Comparison of ENCODE assay signal across 9 cellular contexts in the genomic region with DNA sequence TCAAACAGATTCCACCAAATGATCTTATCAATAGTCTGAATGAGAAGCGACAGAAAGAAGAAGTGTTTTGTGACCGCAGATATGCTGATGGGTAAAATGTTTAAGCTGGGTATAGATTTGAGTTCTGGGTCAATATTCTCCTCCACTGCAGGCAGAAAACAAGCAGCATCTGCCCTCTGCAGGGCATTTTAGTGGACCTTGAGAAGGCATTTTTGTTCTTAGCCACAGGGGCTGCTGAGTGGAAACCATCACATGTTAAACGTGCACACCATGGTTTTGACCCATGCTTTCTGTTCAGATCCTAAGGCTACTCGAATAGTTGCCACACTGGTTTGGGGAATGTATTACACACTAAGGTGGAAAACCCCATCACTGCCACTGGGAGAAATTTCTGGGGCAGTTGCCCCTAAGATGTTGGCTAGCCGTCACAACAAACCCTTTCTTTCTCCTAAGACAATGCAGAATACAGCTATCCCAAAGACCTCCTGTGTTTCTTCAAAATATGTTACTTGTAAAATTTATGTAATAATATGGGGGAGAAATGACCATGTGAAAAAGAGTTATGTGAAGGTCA. TPM values are rescaled to one million over a fixed set of nuclear protein-coding genes. Genes with fewer than 3 reads are reported as not detected.
A peak's percentile ranks its signal among the peaks of the same experiment; 100 is the strongest.
DNase-seq lines count a peak whose midpoint lies in the region; ATAC-seq and TF ChIP-seq lines count a peak whose summit lies in the region.
"Had no signal": no experiment of that assay in that cellular context is flagged by ENCODE, and none has a peak within 500 bp of the region (broad histone marks: within the 10 kb centered on the region; RNA-seq: fewer than 3 reads in every experiment).

No MANE protein-coding gene starts in this region.

- TF ChIP-seq POLR2A in GM18505 (IDR thresholded peaks at IDR 0.05; ENCODE audit: borderline replicate concordance, extremely low read depth, insufficient read depth, insufficient read length): no peak
- TF ChIP-seq POLR2A in lower leg skin (IDR thresholded peaks at IDR 0.05): no peak

- ATAC-seq in GM18505 (IDR thresholded peaks at IDR 0.05; ENCODE audit: unreplicated experiment) (no peak), HG02870 (IDR thresholded peaks at IDR 0.05; ENCODE audit: unreplicated experiment) (no peak)

- no peak overlapping the region for H3K4me3 ChIP-seq in endodermal cell (ENCODE audit: low read length)
- no peak overlapping the region for H3K4me3 ChIP-seq in lower leg skin (ENCODE audit: low read depth, poor library complexity, severe bottlenecking)

- H3K4me1 ChIP-seq in endodermal cell (ENCODE audit: control insufficient read depth, insufficient read depth, low read length): peaks cover 4% of the 10 kb centered on the region

- H3K36me3 Mint-ChIP-seq in endodermal cell (ENCODE audit: low read depth): no peaks in the 10 kb centered on the region

- no peak overlapping the region for H3K27ac ChIP-seq in endodermal cell (ENCODE audit: low read depth, low read length)

- peaks cover 98% of the 10 kb centered on the region for H3K27me3 Mint-ChIP-seq in endodermal cell (ENCODE audit: insufficient read depth)

- peaks cover 99% of the 10 kb centered on the region for H3K27me3 ChIP-seq in endodermal cell (ENCODE audit: control insufficient read depth, insufficient read depth, low read length, poor library complexity, severe bottlenecking)

- H3K9ac ChIP-seq in endodermal cell (ENCODE audit: extremely low read depth, low read length, poor library complexity, severe bottlenecking): no peak overlapping the region

- H3K27ac Mint-ChIP-seq in endodermal cell: no peak overlapping the region

- H3K9me3 Mint-ChIP-seq in endodermal cell: no peaks in the 10 kb centered on the region

- TF ChIP-seq CTCF in endodermal cell (conservative IDR thresholded peaks at IDR 0.05): peak; percentile 79
- no peak for TF ChIP-seq CTCF in lower leg skin (IDR thresholded peaks at IDR 0.05)

- DNase-seq in DMS 273 (lab: John Stamatoyannopoulos, UW; ENCODE audit: unreplicated experiment): peak; percentile 59
- no peak for DNase-seq in DMS 273 treated with DMSO at 0.1 percent for 48 hours (lab: John Stamatoyannopoulos, UW)
- DNase-seq in NCI-H446 treated with DMSO at 0.1 percent for 48 hours (lab: John Stamatoyannopoulos, UW): peak; percentile 11
- DNase-seq in endodermal cell: peak; percentile 66
- DNase-seq in putamen (ENCODE audit: low spot score): peak; percentile 81
- DNase-seq in lower leg skin (ENCODE audit: low spot score in 2 of 2): no peak
- DNase-seq: 8988T had no signal

- WGBS in endodermal cell (ENCODE audit: insufficient coverage in 1 of 2, insufficient read length in 1 of 2), 2 experiments: 0 to 21% methylated on average over 1 to 5 of the region's 5 CpGs
- WGBS in lower leg skin, 2 donors: 39 to 46% methylated on average over 5 of the region's 5 CpGs

- no peaks in the 10 kb centered on the region for H3K9me3 ChIP-seq in endodermal cell (ENCODE audit: control insufficient read depth, low read length)

- H3K4me3 Mint-ChIP-seq in endodermal cell: no peak overlapping the region

- no peaks in the 10 kb centered on the region for H3K36me3 ChIP-seq in endodermal cell (ENCODE audit: control insufficient read depth, insufficient read depth, low read length)

- intact Hi-C loops in lower leg skin (cut with DNase I; ENCODE audit: low total_unique reads): loop anchor here (10.0 kb wide), 1 partner anchor 1345 kb away; no protein-coding TSS in a partner anchor

- peaks cover 23% of the 10 kb centered on the region for H3K4me1 Mint-ChIP-seq in endodermal cell

RNA-seq across cellular contexts. Expression of a gene that starts 5.5 kb away (rescaled TPM):
- under 1 TPM in 1 of 2 donors, not detected in 1; 0.07 TPM for total RNA-seq in endodermal cell
- 89.2 TPM for polyA plus RNA-seq in endodermal cell (2013, experiment 1 of 2)
- polyA plus RNA-seq in endodermal cell (2013, experiment 2 of 2): 82.9 TPM
- total RNA-seq in lower leg skin: not detected

Comparison
In these comparisons a context has a peak if more than half of its experiments do, and no peak if none do; other contexts are left out.
1. DNase-seq: peak in DMS 273 (single experiment), NCI-H446 treated with DMSO at 0.1 percent for 48 hours (single experiment), endodermal cell (single experiment) and putamen (single experiment); none in DMS 273 treated with DMSO at 0.1 percent for 48 hours (single experiment) and lower leg skin (0 of 2).